In genomic region chr16:23452572-23453337, GRCh38 we compare ENCODE assay signal across 1 cellular context.
TF ChIP-seq lines count a peak whose summit lies in the region.

TSS of gene COG7 (minus strand) at chr16:23453189. CDS start at chr16:23452994, 195 bp downstream.

TF ChIP-seq in K562, 482 proteins besides CTCF, POLR2A, EP300 and RAD21 (continued from another document and continues in another):
- TF ChIP-seq CUX1 (CRISPR knock-in tag; IDR thresholded peaks at IDR 0.05): no peak
- no peak for TF ChIP-seq CREB1 (IDR thresholded peaks at IDR 0.05)
- no peak; the same call in 1 of the 2 replicates for TF ChIP-seq CREB1 (CRISPR knock-in tag; IDR thresholded peaks at IDR 0.05)
- no peak for TF ChIP-seq NCOA2 (IDR thresholded peaks at IDR 0.05; ENCODE audit: partially characterized antibody in 2 of 2)
- peak; percentile 91 for TF ChIP-seq GABPB1 (CRISPR knock-in tag; IDR thresholded peaks at IDR 0.05)
- TF ChIP-seq PHB (CRISPR knock-in tag; IDR thresholded peaks at IDR 0.05): no peak
- no peak for TF ChIP-seq ZNF224 (CRISPR knock-in tag; IDR thresholded peaks at IDR 0.05)
- TF ChIP-seq NCOA6 (IDR thresholded peaks at IDR 0.05): peak; percentile 97
- peak; percentile 96 for TF ChIP-seq ELF1 (tag; IDR thresholded peaks at IDR 0.05)
- TF ChIP-seq ZNF77 (CRISPR knock-in tag; IDR thresholded peaks at IDR 0.05): no peak
- TF ChIP-seq CAMTA2 (CRISPR knock-in tag; conservative IDR thresholded peaks at IDR 0.05): no peak
- no peak for TF ChIP-seq SMAD2 (IDR thresholded peaks at IDR 0.05; ENCODE audit: low read depth, low read length)
- peak; percentile 60; the same call in 1 of the 2 replicates for TF ChIP-seq CTBP1 (IDR thresholded peaks at IDR 0.05; ENCODE audit: borderline replicate concordance)
- peak; percentile 91; the same call in 1 of the 2 replicates for TF ChIP-seq TOE1 (IDR thresholded peaks at IDR 0.05; ENCODE audit: borderline replicate concordance)
- no peak for TF ChIP-seq TOE1 (CRISPR knock-in tag; IDR thresholded peaks at IDR 0.05; ENCODE audit: borderline replicate concordance, low read depth)
- no peak for TF ChIP-seq BACH1 (tag; IDR thresholded peaks at IDR 0.05)
- no peak for TF ChIP-seq TCF7 (IDR thresholded peaks at IDR 0.05; ENCODE audit: borderline replicate concordance)
- TF ChIP-seq PREB (CRISPR knock-in tag; IDR thresholded peaks at IDR 0.05): no peak; the same call in 1 of the 2 replicates
- peak; percentile 74 for TF ChIP-seq KDM5B (IDR thresholded peaks at IDR 0.05; ENCODE audit: insufficient replicate concordance, low read depth, low read length)
- 0 out of 2 replicates have a peak, but pooled peaks have one; percentile 24 for TF ChIP-seq JUND (IDR thresholded peaks at IDR 0.05; ENCODE audit: borderline replicate concordance, low read depth, low read length)
- no peak for TF ChIP-seq JUND (tag; IDR thresholded peaks at IDR 0.05; ENCODE audit: borderline replicate concordance, low read depth, low read length)
- no peak for TF ChIP-seq NELFE (IDR thresholded peaks at IDR 0.05; ENCODE audit: insufficient read depth, insufficient read length)
- TF ChIP-seq NBN (IDR thresholded peaks at IDR 0.05; ENCODE audit: low read depth): no peak
- peak; percentile 64 for TF ChIP-seq SUPT5H (IDR thresholded peaks at IDR 0.05)
- no peak for TF ChIP-seq DLX4 (CRISPR knock-in tag; IDR thresholded peaks at IDR 0.05)
- no peak for TF ChIP-seq SETDB1 (IDR thresholded peaks at IDR 0.05; ENCODE audit: low read length)
- TF ChIP-seq KDM2B (CRISPR knock-in tag; IDR thresholded peaks at IDR 0.05): 0 out of 2 replicates have a peak, but pooled peaks have one; percentile 15
- TF ChIP-seq TSHZ1 (CRISPR knock-in tag; IDR thresholded peaks at IDR 0.05): no peak
- TF ChIP-seq ZBTB8A (IDR thresholded peaks at IDR 0.05; ENCODE audit: partially characterized antibody): no peak
- TF ChIP-seq FOXK2 (conservative IDR thresholded peaks at IDR 0.05 in 1 of 2, IDR thresholded peaks at IDR 0.05 in 1 of 2; ENCODE audit: low read depth in 2 of 2): peak in 1 of 2 experiments; percentile 23; a peak in 1 of 4 replicates
- TF ChIP-seq BRD4 (IDR thresholded peaks at IDR 0.05): peak; percentile 46; the same call in 1 of the 2 replicates
- no peak for TF ChIP-seq SREBF1 (IDR thresholded peaks at IDR 0.05; ENCODE audit: borderline replicate concordance, low read depth, low read length)
- no peak for TF ChIP-seq FOXO4 (CRISPR knock-in tag; IDR thresholded peaks at IDR 0.05)
- no peak for TF ChIP-seq ZNF12 (CRISPR knock-in tag; IDR thresholded peaks at IDR 0.05)
- 0 out of 2 replicates have a peak, but pooled peaks have one; percentile 14 for TF ChIP-seq ADNP (tag; IDR thresholded peaks at IDR 0.05)
- no peak for TF ChIP-seq ZNF644 (tag; IDR thresholded peaks at IDR 0.05; ENCODE audit: low read depth)
- no peak for TF ChIP-seq ZNF184 (CRISPR knock-in tag; IDR thresholded peaks at IDR 0.05)
- TF ChIP-seq HMGN3 (IDR thresholded peaks at IDR 0.05; ENCODE audit: borderline replicate concordance, extremely low read depth, insufficient read length, low read depth, low read length): no peak
- TF ChIP-seq ILK (tag; IDR thresholded peaks at IDR 0.05; ENCODE audit: borderline replicate concordance, low read depth): no peak
- no peak for TF ChIP-seq ZBTB12 (CRISPR knock-in tag; IDR thresholded peaks at IDR 0.05)
- no peak; a peak in 1 of 4 replicates for TF ChIP-seq TEAD1 (CRISPR knock-in tag; IDR thresholded peaks at IDR 0.05)
- no peak for TF ChIP-seq HINFP (tag; conservative IDR thresholded peaks at IDR 0.05; ENCODE audit: low read depth)
- no peak for TF ChIP-seq XRCC3 (IDR thresholded peaks at IDR 0.05)
- TF ChIP-seq ZNF79 (CRISPR knock-in tag; IDR thresholded peaks at IDR 0.05; ENCODE audit: low read depth): no peak
- no peak for TF ChIP-seq ZNF133 (CRISPR knock-in tag; IDR thresholded peaks at IDR 0.05)
- TF ChIP-seq KHSRP (IDR thresholded peaks at IDR 0.05): no peak
- no peak for TF ChIP-seq ERF (CRISPR knock-in tag; IDR thresholded peaks at IDR 0.05)
- TF ChIP-seq PPARD (CRISPR knock-in tag; IDR thresholded peaks at IDR 0.05): no peak
- TF ChIP-seq USF2 (CRISPR knock-in tag; IDR thresholded peaks at IDR 0.05): no peak
- TF ChIP-seq STAG1 (CRISPR knock-in tag; IDR thresholded peaks at IDR 0.05; ENCODE audit: borderline replicate concordance): no peak
- no peak for TF ChIP-seq MTF1 (CRISPR knock-in tag; IDR thresholded peaks at IDR 0.05; ENCODE audit: borderline replicate concordance)
- no peak for TF ChIP-seq ZZZ3 (IDR thresholded peaks at IDR 0.05)
- TF ChIP-seq MITF (IDR thresholded peaks at IDR 0.05): no peak
- no peak for TF ChIP-seq POLR2AphosphoS5 (IDR thresholded peaks at IDR 0.05; ENCODE audit: control insufficient read depth, insufficient read depth, low read depth, low read length)
- no peak for TF ChIP-seq POLR3A (IDR thresholded peaks at IDR 0.05; ENCODE audit: borderline replicate concordance, extremely low read depth, insufficient read depth, insufficient read length)
- TF ChIP-seq NR1H2 (CRISPR knock-in tag; IDR thresholded peaks at IDR 0.05): no peak
- TF ChIP-seq TAL1 (IDR thresholded peaks at IDR 0.05): no peak; the same call in 1 of the 2 replicates
